ENCODE assay signal across 11 cellular contexts in genomic region chr7:45872116-45873034, GRCh38. TPM values are rescaled to one million over a fixed set of nuclear protein-coding genes. Genes with fewer than 3 reads are reported as not detected.
DNase-seq lines count a peak whose midpoint lies in the region; ATAC-seq, FAIRE-seq and TF ChIP-seq lines count a peak whose summit lies in the region.
"Had no signal": no experiment of that assay in that cellular context is flagged by ENCODE, and none has a peak within 500 bp of the region (broad histone marks: within the 10 kb centered on the region; RNA-seq: fewer than 3 reads in every experiment).

No MANE protein-coding gene starts in this region.

- intact Hi-C loops in natural killer cell (cut with micrococcal nuclease): no loop called here

- peak; percentile 44 for FAIRE-seq in urothelium cell line (lab: Jason Lieb, UNC)

- H3K4me3 ChIP-seq in fibroblast of pulmonary artery (replicated peaks; ENCODE audit: low read depth, low read length): no peak overlapping the region
- H3K4me3 ChIP-seq: lung had no signal

- no peaks in the 10 kb centered on the region for H3K36me3 Mint-ChIP-seq in natural killer cell treated with Interleukin-12 subunit alpha and Interleukin-12 subunit beta and Interleukin-15 and Interleukin-18, amount 100 ng/mL, for 72 hours
- no peaks in the 10 kb centered on the region for H3K36me3 Mint-ChIP-seq in natural killer cell

- no peaks in the 10 kb centered on the region for H3K9me3 Mint-ChIP-seq in natural killer cell treated with Interleukin-12 subunit alpha and Interleukin-12 subunit beta and Interleukin-15 and Interleukin-18, amount 100 ng/mL, for 72 hours
- no peaks in the 10 kb centered on the region for H3K9me3 Mint-ChIP-seq in natural killer cell

- ATAC-seq in natural killer cell treated with Interleukin-12 subunit alpha and Interleukin-12 subunit beta and Interleukin-15 and Interleukin-18, amount 100 ng/mL, for 72 hours: peak; percentile 26 to 54
- ATAC-seq in natural killer cell (no peak), GM18502 (IDR thresholded peaks at IDR 0.05; ENCODE audit: poor library complexity, unreplicated experiment) (no peak), HG03432 (IDR thresholded peaks at IDR 0.05; ENCODE audit: unreplicated experiment) (no peak)

- H3K4me3 Mint-ChIP-seq in natural killer cell treated with Interleukin-12 subunit alpha and Interleukin-12 subunit beta and Interleukin-15 and Interleukin-18, amount 100 ng/mL, for 72 hours: no peak overlapping the region
- no peak overlapping the region for H3K4me3 Mint-ChIP-seq in natural killer cell

- peaks cover 3 to 7% of the 10 kb centered on the region in 2 donors for H3K27me3 Mint-ChIP-seq in natural killer cell treated with Interleukin-12 subunit alpha and Interleukin-12 subunit beta and Interleukin-15 and Interleukin-18, amount 100 ng/mL, for 72 hours
- H3K27me3 Mint-ChIP-seq in natural killer cell (ENCODE audit: low read depth in 2 of 2): peaks cover 0 to 6% of the 10 kb centered on the region in 2 donors

- H3K4me1 Mint-ChIP-seq in natural killer cell treated with Interleukin-12 subunit alpha and Interleukin-12 subunit beta and Interleukin-15 and Interleukin-18, amount 100 ng/mL, for 72 hours (ENCODE audit: low read depth in 2 of 2): no peaks in the 10 kb centered on the region
- H3K4me1 Mint-ChIP-seq in natural killer cell: no peaks in the 10 kb centered on the region

- H3K27ac Mint-ChIP-seq in natural killer cell treated with Interleukin-12 subunit alpha and Interleukin-12 subunit beta and Interleukin-15 and Interleukin-18, amount 100 ng/mL, for 72 hours: no peak overlapping the region
- H3K27ac Mint-ChIP-seq in natural killer cell: no peak overlapping the region

- no peak for DNase-seq in natural killer cell treated with Interleukin-12 subunit alpha and Interleukin-12 subunit beta and Interleukin-15 and Interleukin-18, amount 100 ng/mL, for 72 hours (ENCODE audit: low spot score)
- DNase-seq in natural killer cell (no peak), OCI-M1 (lab: John Stamatoyannopoulos, UW) (peak; percentile 14), fibroblast of pulmonary artery (ENCODE audit: low read depth) (no peak), urothelium cell line (ENCODE audit: low spot score) (no peak), activated T-cell treated with anti-CD3 and anti-CD28 coated beads for 4 hours (no peak)
- DNase-seq: caudate nucleus, NCI-H1048 had no signal

- TF ChIP-seq CTCF in natural killer cell (IDR thresholded peaks at IDR 0.05) (no peak), fibroblast of pulmonary artery (IDR thresholded peaks at IDR 0.05; ENCODE audit: low read length, missing control alignments) (peak; percentile 74)

RNA-seq across cellular contexts. Expression of gene CCDC201, which starts 0.5 kb away (rescaled TPM):
- total RNA-seq in natural killer cell treated with Interleukin-12 subunit alpha and Interleukin-12 subunit beta and Interleukin-15 and Interleukin-18, amount 100 ng/mL, for 72 hours: not detected
- not detected for total RNA-seq in natural killer cell
- total RNA-seq: lung had no signal

RNA-seq across cellular contexts. Expression of gene IGFBP1, which starts 15.9 kb away (rescaled TPM):
- not detected for total RNA-seq in natural killer cell treated with Interleukin-12 subunit alpha and Interleukin-12 subunit beta and Interleukin-15 and Interleukin-18, amount 100 ng/mL, for 72 hours
- not detected for total RNA-seq in natural killer cell
- total RNA-seq: lung had no signal

RNA-seq across cellular contexts. Expression of gene IGFBP3, which starts 48.7 kb away (rescaled TPM):
- 1 to 10 TPM in 1 of 2 donors, not detected in 1; 1.7 TPM for total RNA-seq in natural killer cell treated with Interleukin-12 subunit alpha and Interleukin-12 subunit beta and Interleukin-15 and Interleukin-18, amount 100 ng/mL, for 72 hours
- 10 to 100 TPM in 1 of 3 donors, 1 to 10 TPM in 1, under 1 TPM in 1; 0.39 to 10.2 (median 1.2) TPM for total RNA-seq in natural killer cell

Comparison
In these comparisons a context has a peak if more than half of its experiments do, and no peak if none do; other contexts are left out.
1. ATAC-seq: peak in natural killer cell treated with Interleukin-12 subunit alpha and Interleukin-12 subunit beta and Interleukin-15 and Interleukin-18, amount 100 ng/mL, for 72 hours (2 of 2); none in natural killer cell (0 of 3), GM18502 (single experiment) and HG03432 (single experiment).